Comparison of ENCODE assay signal across 16 cellular contexts in genomic region chr16:57357330-57358151, GRCh38. TPM values are rescaled to one million over a fixed set of nuclear protein-coding genes. Genes with fewer than 3 reads are reported as not detected.
DNase-seq lines count a peak whose midpoint lies in the region; ATAC-seq and TF ChIP-seq lines count a peak whose summit lies in the region.
"Had no signal": no experiment of that assay in that cellular context is flagged by ENCODE, and none has a peak within 500 bp of the region (broad histone marks: within the 10 kb centered on the region; RNA-seq: fewer than 3 reads in every experiment).

No MANE protein-coding gene starts in this region.

- no peak overlapping the region for H3K9ac ChIP-seq in trophoblast cell (ENCODE audit: low read length)

- no peaks in the 10 kb centered on the region for H3K4me1 Mint-ChIP-seq in T-helper 17 cell
- no peaks in the 10 kb centered on the region for H3K4me1 Mint-ChIP-seq in CD4-positive, alpha-beta T cell (ENCODE audit: low read depth)

- peaks cover 6% of the 10 kb centered on the region for H3K27me3 Mint-ChIP-seq in T-helper 17 cell
- no peaks in the 10 kb centered on the region for H3K27me3 Mint-ChIP-seq in CD4-positive, alpha-beta T cell

- no peak overlapping the region for H3K4me2 ChIP-seq in trophoblast cell (ENCODE audit: low read length)

- no peak overlapping the region for H3K4me3 ChIP-seq in HEK293 (ENCODE audit: low read depth, low read length)
- H3K4me3 ChIP-seq in trophoblast cell (ENCODE audit: low read depth, low read length) = peak overlapping the region; percentile 54
- no peak overlapping the region for H3K4me3 ChIP-seq in ascending aorta
- H3K4me3 ChIP-seq: SK-N-MC had no signal

- peak overlapping the region; percentile 57 for H3K27ac Mint-ChIP-seq in T-helper 17 cell
- H3K27ac Mint-ChIP-seq in CD4-positive, alpha-beta T cell = no peak overlapping the region

- H3K23ac ChIP-seq in trophoblast cell (ENCODE audit: low read length) = no peak overlapping the region

- no peaks in the 10 kb centered on the region for H3K9me3 Mint-ChIP-seq in CD4-positive, alpha-beta T cell

- H3K27ac ChIP-seq in HEK293 (ENCODE audit: extremely low read depth, low read depth, low read length) (no peak overlapping the region), trophoblast cell (ENCODE audit: low read depth, low read length) (no peak overlapping the region), ascending aorta (no peak overlapping the region)
- H3K27ac ChIP-seq in CD4-positive, alpha-beta T cell (ENCODE audit: low read depth, low read length) = no peak overlapping the region
- H3K27ac ChIP-seq: SK-N-MC had no signal

- DNase-seq in GM13977 (ENCODE audit: low spot score) = peak; percentile 17
- DNase-seq in T-helper 17 cell = no peak
- DNase-seq in trophoblast cell = peak in 1 of 2 donors; percentile 16
- no peak for DNase-seq in ascending aorta (ENCODE audit: low spot score in 2 of 2)
- DNase-seq in CD4-positive, alpha-beta T cell = no peak
- no peak for DNase-seq in GDM1 (lab: John Stamatoyannopoulos, UW)
- DNase-seq: activated CD4-positive, alpha-beta T cell treated with anti-CD3 and anti-CD28 coated beads for 4 hours; DMS153; GOT3; NCI-H524; nucleus accumbens; stimulated activated CD4-positive, alpha-beta T cell treated with anti-CD3 and anti-CD28 coated beads, Interleukin-15, amount 100 ng/mL, for 24 hours had no signal

- H3K14ac ChIP-seq in trophoblast cell (ENCODE audit: low read length) = no peak overlapping the region

- no peak overlapping the region for H2BK5ac ChIP-seq in trophoblast cell (ENCODE audit: low read depth, low read length, poor library complexity)

- H2BK12ac ChIP-seq in trophoblast cell (ENCODE audit: low read length) = no peak overlapping the region

- H2AFZ ChIP-seq in trophoblast cell (ENCODE audit: insufficient read depth, low read length, poor library complexity) = no peak overlapping the region

- H3K4me3 Mint-ChIP-seq in T-helper 17 cell = no peak overlapping the region
- no peak overlapping the region for H3K4me3 Mint-ChIP-seq in CD4-positive, alpha-beta T cell

- no peak overlapping the region for H4K12ac ChIP-seq in trophoblast cell (ENCODE audit: low read depth, low read length)

- H3K27me3 ChIP-seq in trophoblast cell (ENCODE audit: insufficient read depth, low read length) (no peaks in the 10 kb centered on the region), ascending aorta (no peaks in the 10 kb centered on the region)
- no peaks in the 10 kb centered on the region for H3K27me3 ChIP-seq in CD4-positive, alpha-beta T cell (ENCODE audit: control insufficient read depth, insufficient read depth, low read length)

- no peak for TF ChIP-seq CTCF in GM13977 (IDR thresholded peaks at IDR 0.05; ENCODE audit: extremely low read depth, insufficient read depth, missing control alignments)
- TF ChIP-seq CTCF in HEK293 (tag by site-specific recombination; IDR thresholded peaks at IDR 0.05) = no peak
- no peak for TF ChIP-seq CTCF in ascending aorta (IDR thresholded peaks at IDR 0.05)
- no peak for TF ChIP-seq CTCF in CD4-positive, alpha-beta T cell (IDR thresholded peaks at IDR 0.05)

- intact Hi-C loops in ascending aorta (cut with DNase I) = no loop called here
- intact Hi-C loops in CD4-positive, alpha-beta T cell (cut with DNase I, micrococcal nuclease) = no loop called here

- no peak overlapping the region for H3K4ac ChIP-seq in trophoblast cell (ENCODE audit: low read depth, low read length)

- H4K91ac ChIP-seq in trophoblast cell (ENCODE audit: low read depth, low read length) = no peak overlapping the region

- H3K36me3 Mint-ChIP-seq in T-helper 17 cell (ENCODE audit: low read depth) = no peaks in the 10 kb centered on the region
- H3K36me3 Mint-ChIP-seq in CD4-positive, alpha-beta T cell (ENCODE audit: low read depth) = no peaks in the 10 kb centered on the region

- CTCF ChIA-PET in HEK293 (lab: Yijun Ruan, JAX) = no interaction called here
- CTCF ChIA-PET in CD4-positive, alpha-beta T cell (lab: Charles Lee) = no interaction called here

- no peak overlapping the region for H4K8ac ChIP-seq in trophoblast cell (ENCODE audit: low read depth, low read length)

- no CpG with 5 or more reads among the region's 10 CpGs for WGBS in trophoblast cell (ENCODE audit: extremely low coverage, insufficient coverage, insufficient read length)

- no peak overlapping the region for H2BK120ac ChIP-seq in trophoblast cell (ENCODE audit: insufficient read depth, low read length, poor library complexity)

- H3K79me1 ChIP-seq in trophoblast cell (ENCODE audit: low read length) = no peaks in the 10 kb centered on the region

- H3K4me1 ChIP-seq in HEK293 (ENCODE audit: control insufficient read depth, insufficient read depth, low read length) (no peaks in the 10 kb centered on the region), trophoblast cell (ENCODE audit: control insufficient read depth in 1 of 2, insufficient read depth in 2 of 2, low read length in 2 of 2) (no peaks in the 10 kb centered on the region), ascending aorta (no peaks in the 10 kb centered on the region)

- H3K9me3 ChIP-seq in HEK293 (ENCODE audit: control insufficient read depth, insufficient read depth, low read depth, low read length) = no peaks in the 10 kb centered on the region
- no peaks in the 10 kb centered on the region for H3K9me3 ChIP-seq in T-helper 17 cell (ENCODE audit: control insufficient read depth, low read length, poor library complexity, severe bottlenecking)
- H3K9me3 ChIP-seq in trophoblast cell (ENCODE audit: insufficient read depth, low read depth, low read length) = peaks cover 3% of the 10 kb centered on the region
- H3K9me3 ChIP-seq in ascending aorta = no peaks in the 10 kb centered on the region
- H3K9me3 ChIP-seq in CD4-positive, alpha-beta T cell (ENCODE audit: control insufficient read depth, low read length) = no peaks in the 10 kb centered on the region

- in situ Hi-C loops in GM13977 (cut with MboI; ENCODE audit: low pct_unique_long_range_greater_than_20kb, low sequenced_read_pairs, unreplicated experiment) = no loop called here

- H3K36me3 ChIP-seq in HEK293 (ENCODE audit: control insufficient read depth in 2 of 2, insufficient read depth in 1 of 2, low read length in 2 of 2) = no peaks in the 10 kb centered on the region
- H3K36me3 ChIP-seq in trophoblast cell (ENCODE audit: control insufficient read depth in 1 of 2, insufficient read depth in 2 of 2, low read length in 2 of 2) = no peaks in the 10 kb centered on the region
- H3K36me3 ChIP-seq in ascending aorta = no peaks in the 10 kb centered on the region

- no peak overlapping the region for H3K18ac ChIP-seq in trophoblast cell (ENCODE audit: low read length)

- H2AK5ac ChIP-seq in trophoblast cell (ENCODE audit: low read length) = no peak overlapping the region

- POLR2A ChIA-PET in HEK293 (lab: Yijun Ruan, JAX) = no interaction called here
- POLR2A ChIA-PET in CD4-positive, alpha-beta T cell (lab: Charles Lee) = no interaction called here

- ATAC-seq in T-helper 17 cell = no peak
- ATAC-seq in CD4-positive, alpha-beta T cell (ENCODE audit: poor library complexity) = no peak

- H3K79me2 ChIP-seq in trophoblast cell (ENCODE audit: control insufficient read depth, insufficient read depth, low read length, poor library complexity) = no peaks in the 10 kb centered on the region

TF ChIP-seq in HEK293, 187 proteins besides CTCF, POLR2A, EP300 and RAD21 (continues in another document):
- TF ChIP-seq ZNF404 (tag by site-specific recombination; IDR thresholded peaks at IDR 0.05) (no peak), ZFP3 (tag by site-specific recombination; IDR thresholded peaks at IDR 0.05; ENCODE audit: low read depth) (peak; percentile 68), FEZF1 (tag by site-specific recombination; IDR thresholded peaks at IDR 0.05) (no peak), ZFP69B (tag by site-specific recombination; IDR thresholded peaks at IDR 0.05) (no peak), ZBTB11 (tag by site-specific recombination; conservative IDR thresholded peaks at IDR 0.05; ENCODE audit: low read depth) (no peak), ZNF10 (tag by site-specific recombination; IDR thresholded peaks at IDR 0.05) (no peak), KLF16 (tag by site-specific recombination; IDR thresholded peaks at IDR 0.05) (no peak)

RNA-seq across cellular contexts. Expression of gene CCL22, which starts 1.0 kb away (rescaled TPM):
- total RNA-seq in T-helper 17 cell (not detected), ascending aorta (not detected)
- polyA plus RNA-seq in trophoblast cell (2013) = 0.03 TPM in 2 replicates
- total RNA-seq in CD4-positive, alpha-beta T cell = not detected

RNA-seq across cellular contexts. Expression of gene CX3CL1, which starts 14.7 kb away (rescaled TPM):
- total RNA-seq in T-helper 17 cell = not detected
- polyA plus RNA-seq in trophoblast cell (2013) = 3.5 TPM in 2 replicates
- 251 TPM for total RNA-seq in ascending aorta
- total RNA-seq in CD4-positive, alpha-beta T cell = not detected

RNA-seq across cellular contexts. Expression of gene CCL17, which starts 47.0 kb away (rescaled TPM):
- not detected for total RNA-seq in T-helper 17 cell
- not detected in 2 replicates for polyA plus RNA-seq in trophoblast cell (2013)
- total RNA-seq in ascending aorta = not detected
- not detected for total RNA-seq in CD4-positive, alpha-beta T cell
- total RNA-seq: liver had no signal
- polyA plus RNA-seq: adipose tissue, liver had no signal

Comparison
In these comparisons a context has a peak if more than half of its experiments do, and no peak if none do; other contexts are left out.
1. RNA of gene CX3CL1, which starts 14.7 kb away (total RNA-seq): 251 TPM in ascending aorta (single experiment); not detected in T-helper 17 cell and not detected in CD4-positive, alpha-beta T cell; every median in the first group is over 100 times any median in the second.